14 cellular contexts compared by ENCODE assay signal in the genomic region with DNA sequence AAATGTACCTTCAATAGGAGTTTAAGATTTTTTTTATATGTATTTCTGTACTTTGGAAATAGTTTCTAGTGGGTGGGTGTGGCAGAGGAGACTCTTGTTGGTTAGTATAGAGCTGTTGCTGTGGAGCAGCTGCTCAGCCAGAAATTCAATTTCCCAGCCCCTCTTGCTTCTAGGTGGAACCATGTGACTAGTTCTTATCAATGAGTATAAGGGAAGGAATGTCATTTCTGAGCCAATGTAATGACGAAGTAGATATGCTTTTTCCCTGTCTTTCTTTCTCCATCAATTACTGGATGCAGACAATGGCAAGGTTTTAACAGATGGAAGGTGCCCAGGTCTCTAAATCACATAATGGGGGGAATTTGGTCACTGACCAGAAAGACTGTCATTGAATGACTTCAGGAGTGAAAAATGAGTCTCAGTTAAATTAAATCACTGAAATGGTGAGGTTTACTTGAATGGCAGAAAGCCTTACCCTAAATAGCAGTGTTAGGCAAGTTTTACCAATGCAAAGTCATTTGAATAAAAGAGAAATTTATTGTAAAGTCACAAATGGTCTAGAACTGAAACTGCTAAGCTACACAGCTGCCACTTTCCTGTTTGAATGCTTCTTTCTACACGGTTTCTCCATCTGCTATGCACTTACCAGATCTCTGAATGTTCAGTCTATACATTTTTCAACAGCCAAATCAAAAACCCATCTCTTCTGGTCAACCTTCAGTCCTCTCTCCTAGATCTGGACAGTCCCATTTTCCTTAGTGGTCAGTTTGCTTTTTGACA.
DNase-seq lines count a peak whose midpoint lies in the region; ATAC-seq and TF ChIP-seq lines count a peak whose summit lies in the region.
"Had no signal": no experiment of that assay in that cellular context is flagged by ENCODE, and none has a peak within 500 bp of the region (broad histone marks: within the 10 kb centered on the region; RNA-seq: fewer than 3 reads in every experiment).

No MANE protein-coding gene starts in this region.

- in situ Hi-C loops in astrocyte of the cerebellum (cut with HindIII; ENCODE audit: low sequenced_read_pairs): no loop called here

- peak; percentile 39 for DNase-seq in astrocyte of the cerebellum (ENCODE audit: low read depth)
- DNase-seq in non-pigmented ciliary epithelial cell (ENCODE audit: low read depth): peak; percentile 59
- DNase-seq in HCEC 1CT: no peak
- DNase-seq in suprapubic skin (ENCODE audit: low spot score in 2 of 2): no peak
- DNase-seq: activated CD4-positive, alpha-beta T cell treated with anti-CD3 and anti-CD28 coated beads, Interleukin-2, amount 50 U/mL, for 1 hour; CD4-positive, alpha-beta memory T cell; MG63; OCI-M1; T-cell had no signal

- no peaks in the 10 kb centered on the region for H3K4me1 ChIP-seq in suprapubic skin

- no peak overlapping the region for H3K4me3 ChIP-seq in astrocyte of the cerebellum (ENCODE audit: low read depth, low read length)
- H3K4me3 ChIP-seq in suprapubic skin: no peak overlapping the region
- H3K4me3 ChIP-seq: MG63 had no signal

- H3K36me3 ChIP-seq in suprapubic skin: no peaks in the 10 kb centered on the region
- H3K36me3 ChIP-seq: MG63, neutrophil had no signal

- ATAC-seq in GM18909 (IDR thresholded peaks at IDR 0.05; ENCODE audit: poor library complexity, unreplicated experiment) (peak; percentile 65), HG02885 (IDR thresholded peaks at IDR 0.05; ENCODE audit: poor library complexity, unreplicated experiment) (peak; percentile 76)
- no peak for ATAC-seq in activated CD4-positive, CD25-positive, alpha-beta regulatory T cell treated with anti-CD3 and anti-CD28 coated beads, Interleukin-2, amount 50 U/mL, for 24 hours
- ATAC-seq: activated T-helper 17 cell treated with anti-CD3 and anti-CD28 coated beads, Interleukin-2, amount 50 U/mL, for 72 hours; T-cell had no signal

- no peak for TF ChIP-seq CTCF in astrocyte of the cerebellum (IDR thresholded peaks at IDR 0.05; ENCODE audit: low read depth, low read length, missing control alignments)
- no peak for TF ChIP-seq CTCF in suprapubic skin (IDR thresholded peaks at IDR 0.05)

- H3K27ac ChIP-seq in suprapubic skin: no peak overlapping the region
- H3K27ac ChIP-seq: neutrophil had no signal

- H3K27me3 ChIP-seq in suprapubic skin: no peaks in the 10 kb centered on the region
- H3K27me3 ChIP-seq: MG63, neutrophil had no signal

- WGBS in suprapubic skin: 24% methylated on average over 2 of the region's 2 CpGs

- no peaks in the 10 kb centered on the region for H3K9me3 ChIP-seq in suprapubic skin
- H3K9me3 ChIP-seq: MG63, neutrophil had no signal

- TF ChIP-seq POLR2A in suprapubic skin (IDR thresholded peaks at IDR 0.05): no peak

- TF ChIP-seq EP300 in suprapubic skin (IDR thresholded peaks at IDR 0.05): no peak

Comparison
In these comparisons a context has a peak if more than half of its experiments do, and no peak if none do; other contexts are left out.
1. ATAC-seq: peak in GM18909 (single experiment) and HG02885 (single experiment); none in activated CD4-positive, CD25-positive, alpha-beta regulatory T cell treated with anti-CD3 and anti-CD28 coated beads, Interleukin-2, amount 50 U/mL, for 24 hours (0 of 2).
2. DNase-seq: peak in astrocyte of the cerebellum (single experiment) and non-pigmented ciliary epithelial cell (single experiment); none in HCEC 1CT (single experiment) and suprapubic skin (0 of 2).